In genomic region chr3:122383915-122384697, GRCh38 we compare ENCODE assay signal across 8 cellular contexts. TPM values are rescaled to one million over a fixed set of nuclear protein-coding genes. Genes with fewer than 3 reads are reported as not detected.
DNase-seq lines count a peak whose midpoint lies in the region; ATAC-seq and TF ChIP-seq lines count a peak whose summit lies in the region.

Gene FAM162A (plus strand): TSS chr3:122384182. CDS start chr3:122384266, 84 bp downstream.

- H3K36me3 ChIP-seq in BE2C = no peaks in the 10 kb centered on the region

- peak within 1 kb of the TSS; percentile 96 for H3K4me3 ChIP-seq in BE2C (ENCODE audit: low read depth, low read length)
- peak within 1 kb of the TSS; percentile 80 for H3K4me3 ChIP-seq in choroid plexus epithelial cell (ENCODE audit: low read depth, low read length)

- peak within 1 kb of the TSS; percentile 92 for H3K4me3 Mint-ChIP-seq in activated CD4-positive, alpha-beta T cell treated with anti-CD3 and anti-CD28 coated beads for 36 hours

- ATAC-seq in HG03442 (IDR thresholded peaks at IDR 0.05; ENCODE audit: unreplicated experiment) = peak; percentile 89
- ATAC-seq in activated CD4-positive, alpha-beta T cell treated with anti-CD3 and anti-CD28 coated beads for 36 hours = peak; percentile 91

- H3K4me1 Mint-ChIP-seq in activated CD4-positive, alpha-beta T cell treated with anti-CD3 and anti-CD28 coated beads for 36 hours = peaks cover 66% of the 10 kb centered on the region

- POLR2A ChIA-PET in activated CD4-positive, alpha-beta T cell treated with anti-CD3 and anti-CD28 coated beads for 36 hours (lab: Charles Lee) = interaction anchor here (0.5 to 2.9 kb wide), 9 partner anchors 9 to 1923 kb away, joined by 3 to 19 read pairs (median 3); partner anchors contain the start of genes KPNA1 and WDR5B

- CTCF ChIA-PET in activated CD4-positive, alpha-beta T cell treated with anti-CD3 and anti-CD28 coated beads for 36 hours (lab: Charles Lee) = interaction anchor here (0.6 to 3.8 kb wide), 24 partner anchors 9 to 766 kb away, joined by 3 to 29 read pairs (median 3); partner anchors contain the start of genes KPNA1 and WDR5B

- H3K27me3 ChIP-seq in BE2C = no peaks in the 10 kb centered on the region
- no peaks in the 10 kb centered on the region for H3K27me3 ChIP-seq in layer of hippocampus (ENCODE audit: control insufficient read depth, insufficient read depth, low read length)

- H3K27ac ChIP-seq in layer of hippocampus (ENCODE audit: low read depth, low read length) = peak within 1 kb of the TSS; percentile 85

- no peaks in the 10 kb centered on the region for H3K4me1 ChIP-seq in BE2C

- peaks cover 31% of the 10 kb centered on the region for H3K36me3 Mint-ChIP-seq in activated CD4-positive, alpha-beta T cell treated with anti-CD3 and anti-CD28 coated beads for 36 hours (ENCODE audit: low read depth)

- no peaks in the 10 kb centered on the region for H3K9me3 Mint-ChIP-seq in activated CD4-positive, alpha-beta T cell treated with anti-CD3 and anti-CD28 coated beads for 36 hours (ENCODE audit: low read depth)

- TF ChIP-seq CTCF in BE2C (IDR thresholded peaks at IDR 0.05; ENCODE audit: low read depth, low read length) (peak; percentile 60), choroid plexus epithelial cell (conservative IDR thresholded peaks at IDR 0.05; ENCODE audit: low read depth, low read length) (peak; percentile 26)

- no peaks in the 10 kb centered on the region for H3K27me3 Mint-ChIP-seq in activated CD4-positive, alpha-beta T cell treated with anti-CD3 and anti-CD28 coated beads for 36 hours

- DNase-seq in BE2C = peak; percentile 98
- peak; percentile 82 for DNase-seq in GM19238 (ENCODE audit: insufficient read length, low spot score)
- peak; percentile 88 for DNase-seq in NCI-H510A treated with DMSO at 0.1 percent for 48 hours (lab: John Stamatoyannopoulos, UW)
- peak; percentile 97 for DNase-seq in activated CD4-positive, alpha-beta T cell treated with anti-CD3 and anti-CD28 coated beads for 36 hours
- DNase-seq in choroid plexus epithelial cell (ENCODE audit: low read depth) = peak; percentile 75
- DNase-seq in stimulated activated CD4-positive, alpha-beta T cell treated with anti-CD3 and anti-CD28 coated beads, Interleukin-1b, Interleukin-23, amount 100 ng/mL, for 48 hours = peak; percentile 94

- intact Hi-C loops in activated CD4-positive, alpha-beta T cell treated with anti-CD3 and anti-CD28 coated beads for 36 hours (cut with DNase I, micrococcal nuclease) = loop anchor here (1.0 to 10.0 kb wide), 17 partner anchors 19 to 1641 kb away; partner anchors contain the start of genes SLC49A4 (in 2 of the 2), WDR5B (in 2 of the 2), DTX3L (in 1 of the 2) and EAF2 (in 1 of the 2)

- H3K27ac Mint-ChIP-seq in activated CD4-positive, alpha-beta T cell treated with anti-CD3 and anti-CD28 coated beads for 36 hours = peak within 1 kb of the TSS; percentile 98

- H3K9me3 ChIP-seq in BE2C = no peaks in the 10 kb centered on the region

RNA-seq across cellular contexts. Expression of gene FAM162A, which starts in this region (rescaled TPM):
- polyA plus RNA-seq in BE2C (2012; ENCODE audit: insufficient read depth, insufficient read length, low read depth) = 53.6 TPM
- total RNA-seq in activated CD4-positive, alpha-beta T cell treated with anti-CD3 and anti-CD28 coated beads for 36 hours = 100 to 1,000 TPM; 163 to 181 TPM

Comparison
In these comparisons a context has a peak if more than half of its experiments do, and no peak if none do; other contexts are left out.
1. Peak in every context shown above with its lines: DNase-seq, ATAC-seq, H3K4me3 ChIP-seq and H3K27ac ChIP-seq.